Comparison of ENCODE assay signal across 8 cellular contexts in the genomic region with DNA sequence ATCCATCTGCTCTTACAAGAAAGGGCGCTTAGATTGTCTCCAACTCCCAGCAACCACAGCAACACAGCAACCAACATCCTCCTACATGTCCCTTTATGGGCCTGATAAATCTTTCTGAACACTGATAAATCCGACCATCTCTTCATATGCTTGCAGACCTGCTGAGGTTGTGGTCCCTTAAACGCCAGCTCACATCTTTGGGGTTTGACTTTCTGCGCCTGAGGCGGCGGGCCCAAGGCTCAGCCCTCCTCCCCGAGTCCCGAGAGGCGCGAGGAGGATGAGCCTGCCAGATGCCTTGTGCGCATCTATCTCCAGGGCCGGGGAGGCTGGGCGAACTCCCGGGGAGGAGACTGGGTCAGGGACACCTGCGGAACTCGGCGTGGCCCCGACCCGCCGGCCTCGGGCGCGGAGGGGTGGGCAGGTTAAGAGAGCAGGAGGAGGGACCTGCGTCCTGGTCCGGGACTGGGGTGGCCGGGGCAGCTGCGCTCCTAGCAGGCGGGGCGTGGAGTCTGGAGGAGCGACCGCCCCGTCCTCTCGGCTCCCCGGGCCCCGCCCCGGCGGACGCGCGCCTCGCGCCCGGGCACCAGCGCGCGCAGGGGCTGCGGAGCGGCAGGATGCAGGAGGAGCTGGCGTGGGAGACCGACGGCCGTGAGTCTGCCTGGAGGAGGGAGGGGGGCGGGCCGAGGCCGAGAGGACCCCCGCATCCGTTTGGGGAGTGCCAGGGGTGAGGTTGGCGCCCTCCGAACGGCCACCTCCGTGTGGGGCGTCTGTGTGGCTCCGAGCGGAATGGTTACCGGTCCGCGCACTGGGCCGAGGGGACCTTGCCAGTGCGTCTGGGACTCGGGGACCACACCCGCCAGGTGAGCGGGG. TPM values are rescaled to one million over a fixed set of nuclear protein-coding genes. Genes with fewer than 3 reads are reported as not detected.
A peak's percentile ranks its signal among the peaks of the same experiment; 100 is the strongest.
DNase-seq lines count a peak whose midpoint lies in the region; ATAC-seq, FAIRE-seq and TF ChIP-seq lines count a peak whose summit lies in the region.

A gene (plus strand): TSS at position 586 of the 870 bp plus-strand sequence. CDS start 29 bp downstream, at position 615.

- DNase-seq in GM12891 (ENCODE audit: insufficient read length, low spot score): peak; percentile 80
- DNase-seq in NCI-H748 (lab: John Stamatoyannopoulos, UW; ENCODE audit: unreplicated experiment): peak; percentile 77
- DNase-seq in cardiac muscle cell (ENCODE audit: low read depth in 1 of 2, low spot score in 1 of 2): peak; percentile 54 to 86
- DNase-seq in osteocyte (ENCODE audit: extremely low spot score, unreplicated experiment): no peak
- no peak for DNase-seq in dedifferentiated amniotic fluid mesenchymal stem cell (ENCODE audit: extremely low spot score)

- H3K4me1 ChIP-seq in cardiac muscle cell (ENCODE audit: low read depth): no peaks in the 10 kb centered on the region

- TF ChIP-seq CTCF in cardiac muscle cell (IDR thresholded peaks at IDR 0.05; ENCODE audit: low read depth, low read length): no peak
- no peak for TF ChIP-seq CTCF in osteocyte (IDR thresholded peaks at IDR 0.05)

- TF ChIP-seq POLR2A in GM12891 (IDR thresholded peaks at IDR 0.05; ENCODE audit: low read depth, low read length): no peak

- peaks cover 2% of the 10 kb centered on the region for H3K36me3 Mint-ChIP-seq in activated naive CD4-positive, alpha-beta T cell treated with anti-CD3 and anti-CD28 coated beads, Interleukin-2, amount 50 U/mL, for 24 hours
- no peaks in the 10 kb centered on the region for H3K36me3 Mint-ChIP-seq in osteocyte (ENCODE audit: unreplicated experiment)

- peaks cover 3% of the 10 kb centered on the region for H3K27me3 Mint-ChIP-seq in activated naive CD4-positive, alpha-beta T cell treated with anti-CD3 and anti-CD28 coated beads, Interleukin-2, amount 50 U/mL, for 24 hours
- H3K27me3 Mint-ChIP-seq in osteocyte (ENCODE audit: unreplicated experiment): no peaks in the 10 kb centered on the region

- H3K4me3 ChIP-seq in cardiac muscle cell: peak within 1 kb of the TSS; percentile 41

- peak; percentile 90 for FAIRE-seq in GM12891 (lab: Jason Lieb, UNC)

- no peak within 1 kb of the TSS for H3K27ac Mint-ChIP-seq in activated naive CD4-positive, alpha-beta T cell treated with anti-CD3 and anti-CD28 coated beads, Interleukin-2, amount 50 U/mL, for 24 hours
- no peak within 1 kb of the TSS for H3K27ac Mint-ChIP-seq in osteocyte (ENCODE audit: unreplicated experiment)

- no peaks in the 10 kb centered on the region for H3K9me3 Mint-ChIP-seq in activated naive CD4-positive, alpha-beta T cell treated with anti-CD3 and anti-CD28 coated beads, Interleukin-2, amount 50 U/mL, for 24 hours
- H3K9me3 Mint-ChIP-seq in osteocyte (ENCODE audit: unreplicated experiment): no peaks in the 10 kb centered on the region

- H3K36me3 ChIP-seq in cardiac muscle cell: no peaks in the 10 kb centered on the region

- peaks cover 8% of the 10 kb centered on the region for H3K4me1 Mint-ChIP-seq in activated naive CD4-positive, alpha-beta T cell treated with anti-CD3 and anti-CD28 coated beads, Interleukin-2, amount 50 U/mL, for 24 hours
- peaks cover 18% of the 10 kb centered on the region for H3K4me1 Mint-ChIP-seq in osteocyte (ENCODE audit: unreplicated experiment)

- no peaks in the 10 kb centered on the region for H3K27me3 ChIP-seq in cardiac muscle cell

- no peaks in the 10 kb centered on the region for H3K9me3 ChIP-seq in cardiac muscle cell (ENCODE audit: low read depth)

- no peak within 1 kb of the TSS for H3K27ac ChIP-seq in cardiac muscle cell

- ATAC-seq in HG02798 (IDR thresholded peaks at IDR 0.05; ENCODE audit: poor library complexity, unreplicated experiment) (peak; percentile 68), GM21786 (IDR thresholded peaks at IDR 0.05; ENCODE audit: unreplicated experiment) (no peak)

- peak within 1 kb of the TSS; percentile 79 for H3K4me3 Mint-ChIP-seq in activated naive CD4-positive, alpha-beta T cell treated with anti-CD3 and anti-CD28 coated beads, Interleukin-2, amount 50 U/mL, for 24 hours
- peak within 1 kb of the TSS; percentile 75 for H3K4me3 Mint-ChIP-seq in osteocyte (ENCODE audit: unreplicated experiment)

TF ChIP-seq in GM12891, 5 proteins besides CTCF, POLR2A, EP300 and RAD21:
- no peak for TF ChIP-seq PAX5 (IDR thresholded peaks at IDR 0.05; ENCODE audit: insufficient read depth, low read length, severe bottlenecking)
- no peak for TF ChIP-seq POLR2AphosphoS5 (IDR thresholded peaks at IDR 0.05; ENCODE audit: low read depth, low read length)
- no peak for TF ChIP-seq SPI1 (IDR thresholded peaks at IDR 0.05; ENCODE audit: low read depth, low read length)
- TF ChIP-seq TAF1 (IDR thresholded peaks at IDR 0.05; ENCODE audit: low read depth, low read length): no peak
- no peak for TF ChIP-seq POU2F2 (IDR thresholded peaks at IDR 0.05; ENCODE audit: low read depth, low read length)

RNA-seq across cellular contexts. Expression of the gene that starts here (rescaled TPM):
- polyA plus RNA-seq in GM12891 (2012; ENCODE audit: low read depth, missing spikeins): 1.9 TPM
- total RNA-seq in cardiac muscle cell: 1.1 and 5.4 TPM in 2 replicates
- polyA plus RNA-seq in cardiac muscle cell: 2.9 and 8.0 TPM in 2 replicates
- total RNA-seq in osteocyte: 4.6 and 5.7 TPM in 2 replicates

Comparison
In these comparisons a context has a peak if more than half of its experiments do, and no peak if none do; other contexts are left out.
1. DNase-seq: peak in GM12891 (single experiment), NCI-H748 (single experiment) and cardiac muscle cell (2 of 2); none in osteocyte (single experiment) and dedifferentiated amniotic fluid mesenchymal stem cell (single experiment).